ENCODE assay signal across 25 cellular contexts in the genomic region with DNA sequence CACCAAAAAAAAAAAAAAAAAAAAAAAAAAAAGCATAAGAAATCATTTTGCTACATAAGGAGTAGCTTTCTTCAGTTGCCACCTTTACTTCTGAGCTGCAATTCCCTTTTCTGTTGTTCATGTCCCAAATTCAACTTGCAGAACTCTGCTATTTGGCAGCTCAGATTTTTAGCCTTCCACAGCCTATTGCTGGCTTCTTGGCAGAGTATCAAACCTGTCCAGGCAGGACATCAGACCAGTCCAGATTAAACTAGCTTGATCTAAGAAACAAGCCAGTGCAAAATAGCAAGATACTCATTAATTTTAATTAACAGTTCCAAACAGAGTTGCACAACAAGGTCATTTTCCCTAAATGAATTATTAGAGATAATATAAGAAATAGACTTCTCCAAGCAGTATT.
"Had no signal": no experiment of that assay in that cellular context is flagged by ENCODE, and none has a peak within 500 bp of the region (broad histone marks: within the 10 kb centered on the region; RNA-seq: fewer than 3 reads in every experiment).

No MANE protein-coding gene starts in this region.

- ATAC-seq: activated CD4-positive, alpha-beta T cell treated with anti-CD3 and anti-CD28 coated beads for 36 hours; activated CD8-positive, alpha-beta T cell treated with anti-CD3 and anti-CD28 coated beads, Interleukin-2, amount 10 ng/mL, durations not matched to agents 7 days and 5 days; activated T-cell treated with anti-CD3 and anti-CD28 coated beads, Interleukin-2, amount 50 U/mL, for 72 hours; natural killer cell treated with Interleukin-12 subunit alpha and Interleukin-12 subunit beta and Interleukin-15 and Interleukin-18, amount 100 ng/mL, for 72 hours; stimulated activated memory B cell treated with anti-CD40 and anti-IgM and Interleukin-4, amounts not matched to agents 10 μg/mL and 1 μg/mL and 100 μg/mL, for 72 hours; stimulated activated naive CD8-positive, alpha-beta T cell treated with anti-CD3 and anti-CD28 coated beads, Interleukin-15, amount 100 ng/mL, for 72 hours had no signal

- H3K4me1 ChIP-seq: esophagus squamous epithelium, right atrium auricular region, tibial nerve had no signal

- H3K4me3 ChIP-seq: esophagus squamous epithelium, left ventricle myocardium inferior, lung, right atrium auricular region, smooth muscle cell, tibial nerve had no signal

- DNase-seq: activated CD4-positive, alpha-beta T cell treated with anti-CD3 and anti-CD28 coated beads for 36 hours; activated CD4-positive, CD25-positive, alpha-beta regulatory T cell; activated CD8-positive, alpha-beta T cell treated with anti-CD3 and anti-CD28 coated beads, Interleukin-2, amount 10 ng/mL, durations not matched to agents 7 days and 5 days; activated naive CD4-positive, alpha-beta T cell; activated T-cell treated with anti-CD3 and anti-CD28 coated beads for 4 hours; activated T-cell treated with anti-CD3 and anti-CD28 coated beads, Interleukin-2, amount 50 U/mL, for 72 hours; aorta; dermis blood vessel endothelial cell; effector CD8-positive, alpha-beta T cell; esophagus squamous epithelium; foreskin melanocyte; left ventricle myocardium inferior; stimulated activated CD4-positive, alpha-beta T cell treated with anti-CD3 and anti-CD28 coated beads, Interleukin-1b, Interleukin-23, amount 100 ng/mL, for 48 hours; stimulated activated CD4-positive, alpha-beta T cell treated with anti-CD3 and anti-CD28 coated beads, Interleukin-4, amount 100 ng/mL, for 4 hours; stimulated activated CD8-positive, alpha-beta memory T cell treated with anti-CD3 and anti-CD28 coated beads, Interleukin-4, amount 100 ng/mL, for 48 hours; stimulated activated naive CD8-positive, alpha-beta T cell treated with anti-CD3 and anti-CD28 coated beads, Interleukin-15, amount 100 ng/mL, for 72 hours; T-helper 1 cell had no signal

- FAIRE-seq: endometrium had no signal

- H3K27ac ChIP-seq: epithelial cell of prostate, esophagus squamous epithelium, left ventricle myocardium inferior, right atrium auricular region, tibial nerve had no signal

- H3K36me3 ChIP-seq: esophagus squamous epithelium, left ventricle myocardium inferior, right atrium auricular region, tibial nerve had no signal
